8 cellular contexts compared by ENCODE assay signal in the genomic region with DNA sequence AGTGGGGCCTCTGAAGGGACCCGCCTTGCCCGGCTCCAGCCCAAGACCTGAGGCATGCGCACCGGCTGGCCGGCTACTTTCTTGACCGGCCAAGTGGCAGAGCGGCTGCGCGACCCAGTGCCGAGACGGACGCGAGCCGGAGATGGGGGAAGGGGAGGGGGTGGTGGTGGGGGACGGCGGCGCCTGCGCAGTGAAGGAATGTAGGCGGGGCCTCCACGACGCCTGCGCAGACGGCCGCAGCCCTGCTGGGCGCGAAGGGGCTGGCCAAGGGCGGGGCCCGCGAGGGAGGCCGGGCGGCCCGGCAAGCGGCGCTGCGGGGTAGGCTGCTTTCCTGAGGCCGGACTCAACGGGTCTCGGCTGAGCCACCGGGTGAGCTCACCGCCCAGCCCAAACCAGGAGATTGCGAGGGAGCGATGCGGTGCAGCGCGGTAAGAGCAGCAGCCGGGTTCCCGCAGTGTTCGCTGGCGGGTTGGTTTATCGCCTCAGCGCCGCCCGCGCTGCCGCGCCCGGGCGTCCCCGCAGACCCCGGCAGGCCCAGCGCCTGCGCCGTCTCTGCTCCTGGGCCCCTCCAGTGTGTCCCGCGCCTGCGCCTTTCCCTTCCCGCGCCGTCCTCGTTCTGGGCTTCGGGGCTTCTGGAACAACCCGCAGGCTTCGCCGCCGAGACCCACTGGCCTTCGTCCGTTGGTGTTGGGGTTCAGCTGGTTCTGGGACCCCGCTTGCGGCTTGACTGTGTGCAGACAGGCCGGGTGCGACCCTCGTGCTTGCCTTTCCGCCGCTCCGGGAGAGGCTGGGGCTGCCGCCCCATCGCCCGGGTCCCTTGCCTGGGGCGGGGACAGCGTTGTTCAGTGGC. TPM values are rescaled to one million over a fixed set of nuclear protein-coding genes. Genes with fewer than 3 reads are reported as not detected.
DNase-seq lines count a peak whose midpoint lies in the region; ATAC-seq and TF ChIP-seq lines count a peak whose summit lies in the region.

TSS of gene SPECC1L (plus strand) at position 276 of the 850 bp plus-strand sequence. CDS start 31,401 bp downstream, outside the sequence.

- TF ChIP-seq CTCF in DOHH2 (IDR thresholded peaks at IDR 0.05; ENCODE audit: low read depth, low read length, poor library complexity, severe bottlenecking), result no peak

- peak within 1 kb of the TSS; percentile 69 for H3K27ac ChIP-seq in DOHH2 (ENCODE audit: low read depth, low read length)
- peak within 1 kb of the TSS; percentile 61 for H3K27ac ChIP-seq in GM23248
- H3K27ac ChIP-seq in Karpas-422 (ENCODE audit: low read length), result peak within 1 kb of the TSS; percentile 79

- 1% methylated on average over 46 to 76 of the region's 90 CpGs for WGBS in GM23248 (ENCODE audit: low coverage in 1 of 2, low lambda C conversion rate in 2 of 2, missing lambda C conversion rate in 2 of 2), 2 experiments

- DNase-seq in GM23248, result peak; percentile 97
- DNase-seq in Karpas-422, result peak; percentile 96
- peak; percentile 84 for DNase-seq in RPMI7951 (ENCODE audit: low read depth)
- DNase-seq in activated T-helper 1 cell treated with anti-CD3 and anti-CD28 coated beads, Interleukin-12 subunit alpha, Interleukin-12 subunit beta, Interleukin-2, Interleukin-4 antibody, amounts not matched to agents 30 ng/mL and 10 ng/mL and 1 ng/mL, durations not matched to agents 14 hours and 24 hours and 36 hours (ENCODE audit: low spot score), result peak; percentile 92
- DNase-seq in fibroblast of gingiva (ENCODE audit: low read depth), result peak; percentile 91
- DNase-seq in naive thymus-derived CD8-positive, alpha-beta T cell, result peak; percentile 82 to 96 (median 92)
- DNase-seq in stimulated activated naive B cell treated with anti-CD40 and anti-IgM and Interleukin-4, amounts not matched to agents 10 μg/mL and 1 μg/mL and 100 μg/mL, for 72 hours, result peak; percentile 89

- H3K27me3 ChIP-seq in DOHH2 (ENCODE audit: control insufficient read depth, low read length), result no peaks in the 10 kb centered on the region
- no peaks in the 10 kb centered on the region for H3K27me3 ChIP-seq in GM23248 (replicated peaks; ENCODE audit: insufficient read depth)
- no peaks in the 10 kb centered on the region for H3K27me3 ChIP-seq in Karpas-422 (ENCODE audit: low read length)

- peaks cover 4% of the 10 kb centered on the region for H3K36me3 Mint-ChIP-seq in activated T-helper 1 cell treated with anti-CD3 and anti-CD28 coated beads, Interleukin-12 subunit alpha, Interleukin-12 subunit beta, Interleukin-2, Interleukin-4 antibody, amounts not matched to agents 30 ng/mL and 10 ng/mL and 1 ng/mL, durations not matched to agents 14 hours and 24 hours and 36 hours (ENCODE audit: low read depth)
- peaks cover 0 to 4% (median 0%) of the 10 kb centered on the region in 3 donors for H3K36me3 Mint-ChIP-seq in naive thymus-derived CD8-positive, alpha-beta T cell
- peaks cover 4 to 6% of the 10 kb centered on the region in 2 donors for H3K36me3 Mint-ChIP-seq in stimulated activated naive B cell treated with anti-CD40 and anti-IgM and Interleukin-4, amounts not matched to agents 10 μg/mL and 1 μg/mL and 100 μg/mL, for 72 hours

- in situ Hi-C loops in GM23248 (cut with MboI), result no loop called here

- H3K4me3 ChIP-seq in DOHH2 (ENCODE audit: low read length), result peak within 1 kb of the TSS; percentile 88
- peak within 1 kb of the TSS; percentile 78 for H3K4me3 ChIP-seq in GM23248
- H3K4me3 ChIP-seq in Karpas-422 (ENCODE audit: low read length), result peak within 1 kb of the TSS; percentile 96

- H4K20me1 ChIP-seq in DOHH2 (ENCODE audit: control insufficient read depth, insufficient read depth, low read depth, low read length), result peaks cover 6% of the 10 kb centered on the region; the same call in 1 of the 2 replicates
- H4K20me1 ChIP-seq in GM23248 (ENCODE audit: insufficient read depth), result 0 out of 2 replicates have a peak, but pooled peaks cover 4% of the 10 kb centered on the region
- peaks cover 20% of the 10 kb centered on the region for H4K20me1 ChIP-seq in Karpas-422 (ENCODE audit: insufficient read depth, low read depth, low read length)

- peaks cover 35% of the 10 kb centered on the region for H3K4me1 Mint-ChIP-seq in activated T-helper 1 cell treated with anti-CD3 and anti-CD28 coated beads, Interleukin-12 subunit alpha, Interleukin-12 subunit beta, Interleukin-2, Interleukin-4 antibody, amounts not matched to agents 30 ng/mL and 10 ng/mL and 1 ng/mL, durations not matched to agents 14 hours and 24 hours and 36 hours (ENCODE audit: low read depth)
- H3K4me1 Mint-ChIP-seq in naive thymus-derived CD8-positive, alpha-beta T cell, result peaks cover 6 to 44% (median 35%) of the 10 kb centered on the region in 4 donors
- H3K4me1 Mint-ChIP-seq in stimulated activated naive B cell treated with anti-CD40 and anti-IgM and Interleukin-4, amounts not matched to agents 10 μg/mL and 1 μg/mL and 100 μg/mL, for 72 hours, result peaks cover 17 to 48% of the 10 kb centered on the region in 2 donors

- peak within 1 kb of the TSS; percentile 82 for H3K27ac Mint-ChIP-seq in activated T-helper 1 cell treated with anti-CD3 and anti-CD28 coated beads, Interleukin-12 subunit alpha, Interleukin-12 subunit beta, Interleukin-2, Interleukin-4 antibody, amounts not matched to agents 30 ng/mL and 10 ng/mL and 1 ng/mL, durations not matched to agents 14 hours and 24 hours and 36 hours
- peak within 1 kb of the TSS; percentile 67 to 95 (median 90) for H3K27ac Mint-ChIP-seq in naive thymus-derived CD8-positive, alpha-beta T cell
- H3K27ac Mint-ChIP-seq in stimulated activated naive B cell treated with anti-CD40 and anti-IgM and Interleukin-4, amounts not matched to agents 10 μg/mL and 1 μg/mL and 100 μg/mL, for 72 hours, result peak within 1 kb of the TSS; percentile 95

- H3K4me3 Mint-ChIP-seq in activated T-helper 1 cell treated with anti-CD3 and anti-CD28 coated beads, Interleukin-12 subunit alpha, Interleukin-12 subunit beta, Interleukin-2, Interleukin-4 antibody, amounts not matched to agents 30 ng/mL and 10 ng/mL and 1 ng/mL, durations not matched to agents 14 hours and 24 hours and 36 hours, result peak within 1 kb of the TSS; percentile 85
- peak within 1 kb of the TSS; percentile 84 to 95 (median 90) for H3K4me3 Mint-ChIP-seq in naive thymus-derived CD8-positive, alpha-beta T cell
- peak within 1 kb of the TSS; percentile 93 to 98 for H3K4me3 Mint-ChIP-seq in stimulated activated naive B cell treated with anti-CD40 and anti-IgM and Interleukin-4, amounts not matched to agents 10 μg/mL and 1 μg/mL and 100 μg/mL, for 72 hours

- H3K36me3 ChIP-seq in DOHH2 (ENCODE audit: control insufficient read depth, low read length), result peaks cover 13% of the 10 kb centered on the region
- no peaks in the 10 kb centered on the region for H3K36me3 ChIP-seq in GM23248 (ENCODE audit: low read depth)
- no peaks in the 10 kb centered on the region for H3K36me3 ChIP-seq in Karpas-422 (ENCODE audit: insufficient read depth, low read length)

- POLR2A ChIA-PET in naive thymus-derived CD8-positive, alpha-beta T cell (lab: Charles Lee), result interaction anchor here (1.0 to 1.3 kb wide), 4 partner anchors 17 to 575 kb away, joined by 3 to 6 read pairs (median 3); partner anchors contain the start of gene ADORA2A

- H3K9me3 ChIP-seq in DOHH2 (ENCODE audit: control insufficient read depth, insufficient read depth, low read length), result no peaks in the 10 kb centered on the region
- H3K9me3 ChIP-seq in GM23248 (ENCODE audit: low read depth), result no peaks in the 10 kb centered on the region
- no peaks in the 10 kb centered on the region for H3K9me3 ChIP-seq in Karpas-422 (ENCODE audit: low read length)

- H3K4me2 ChIP-seq in DOHH2 (ENCODE audit: low read length) (peak within 1 kb of the TSS; percentile 67), GM23248 (ENCODE audit: unreplicated experiment) (peak within 1 kb of the TSS; percentile 99), Karpas-422 (ENCODE audit: low read depth, low read length, poor library complexity, severe bottlenecking) (peak within 1 kb of the TSS; percentile 98)

- H3K79me2 ChIP-seq in DOHH2 (ENCODE audit: control insufficient read depth, low read length) (peaks cover 51% of the 10 kb centered on the region), GM23248 (ENCODE audit: insufficient read depth) (peaks cover 48% of the 10 kb centered on the region), Karpas-422 (ENCODE audit: low read length) (peaks cover 51% of the 10 kb centered on the region)

- H3K9me2 ChIP-seq in DOHH2 (replicated peaks; ENCODE audit: control insufficient read depth, low read length) (no peaks in the 10 kb centered on the region), GM23248 (ENCODE audit: insufficient read depth) (no peaks in the 10 kb centered on the region), Karpas-422 (replicated peaks; ENCODE audit: insufficient read depth, low read length) (no peaks in the 10 kb centered on the region)

- peak within 1 kb of the TSS; percentile 78 for H2AFZ ChIP-seq in GM23248
- H2AFZ ChIP-seq in Karpas-422 (ENCODE audit: low read length), result peak within 1 kb of the TSS; percentile 97; the same call in 1 of the 2 replicates

- peak; percentile 90 to 91 for ATAC-seq in naive thymus-derived CD8-positive, alpha-beta T cell
- peak; percentile 90 to 93 for ATAC-seq in stimulated activated naive B cell treated with anti-CD40 and anti-IgM and Interleukin-4, amounts not matched to agents 10 μg/mL and 1 μg/mL and 100 μg/mL, for 72 hours (replicated peaks)

- H3F3A ChIP-seq in DOHH2 (ENCODE audit: control insufficient read depth, insufficient read depth) (peaks cover 12% of the 10 kb centered on the region), GM23248 (ENCODE audit: insufficient read depth) (0 out of 2 replicates have a peak, but pooled peaks cover 10% of the 10 kb centered on the region)

- H3K4me1 ChIP-seq in DOHH2 (ENCODE audit: control insufficient read depth, low read length), result peaks cover 40% of the 10 kb centered on the region
- peaks cover 19% of the 10 kb centered on the region for H3K4me1 ChIP-seq in GM23248 (ENCODE audit: insufficient read depth)
- peaks cover 37% of the 10 kb centered on the region for H3K4me1 ChIP-seq in Karpas-422 (ENCODE audit: low read length)

- H3K27me3 Mint-ChIP-seq in activated T-helper 1 cell treated with anti-CD3 and anti-CD28 coated beads, Interleukin-12 subunit alpha, Interleukin-12 subunit beta, Interleukin-2, Interleukin-4 antibody, amounts not matched to agents 30 ng/mL and 10 ng/mL and 1 ng/mL, durations not matched to agents 14 hours and 24 hours and 36 hours (ENCODE audit: insufficient read depth), result no peaks in the 10 kb centered on the region
- no peaks in the 10 kb centered on the region for H3K27me3 Mint-ChIP-seq in naive thymus-derived CD8-positive, alpha-beta T cell
- H3K27me3 Mint-ChIP-seq in stimulated activated naive B cell treated with anti-CD40 and anti-IgM and Interleukin-4, amounts not matched to agents 10 μg/mL and 1 μg/mL and 100 μg/mL, for 72 hours, result no peaks in the 10 kb centered on the region

- intact Hi-C loops in activated T-helper 1 cell treated with anti-CD3 and anti-CD28 coated beads, Interleukin-12 subunit alpha, Interleukin-12 subunit beta, Interleukin-2, Interleukin-4 antibody, amounts not matched to agents 30 ng/mL and 10 ng/mL and 1 ng/mL, durations not matched to agents 14 hours and 24 hours and 36 hours (cut with micrococcal nuclease), result loop anchor here (1.0 to 10.0 kb wide), 4 partner anchors 164 to 358 kb away; partner anchors contain the start of genes CABIN1, GUCD1 and SNRPD3

- H3K9ac ChIP-seq in GM23248, result peak within 1 kb of the TSS; percentile 92
- peak within 1 kb of the TSS; percentile 99 for H3K9ac ChIP-seq in Karpas-422 (ENCODE audit: low read length)

- no peaks in the 10 kb centered on the region for H3K9me3 Mint-ChIP-seq in activated T-helper 1 cell treated with anti-CD3 and anti-CD28 coated beads, Interleukin-12 subunit alpha, Interleukin-12 subunit beta, Interleukin-2, Interleukin-4 antibody, amounts not matched to agents 30 ng/mL and 10 ng/mL and 1 ng/mL, durations not matched to agents 14 hours and 24 hours and 36 hours
- no peaks in the 10 kb centered on the region for H3K9me3 Mint-ChIP-seq in naive thymus-derived CD8-positive, alpha-beta T cell
- H3K9me3 Mint-ChIP-seq in stimulated activated naive B cell treated with anti-CD40 and anti-IgM and Interleukin-4, amounts not matched to agents 10 μg/mL and 1 μg/mL and 100 μg/mL, for 72 hours, result no peaks in the 10 kb centered on the region

RNA-seq across cellular contexts. Expression of gene SPECC1L, which starts in this region (rescaled TPM):
- total RNA-seq in GM23248 (2014; rRNA removed; shearing (Covaris generic)), result 34.0 and 39.1 TPM in 2 replicates
- polyA plus RNA-seq in GM23248 (2016; fragmentation: Nextera tagmentation; extraction: Ambion mirVana), result 21.1 and 23.9 TPM in 2 replicates
- 33.7 and 35.1 TPM in 2 replicates for total RNA-seq in Karpas-422 (2014; rRNA removed; shearing (Covaris generic); ENCODE audit: low replicate concordance)
- total RNA-seq in RPMI7951 (2014; rRNA removed; shearing (Covaris generic)), result 12.6 and 14.0 TPM in 2 replicates
- total RNA-seq in activated T-helper 1 cell treated with anti-CD3 and anti-CD28 coated beads, Interleukin-12 subunit alpha, Interleukin-12 subunit beta, Interleukin-2, Interleukin-4 antibody, amounts not matched to agents 30 ng/mL and 10 ng/mL and 1 ng/mL, durations not matched to agents 14 hours and 24 hours and 36 hours, result 40.3 and 40.4 TPM in 2 replicates
- total RNA-seq in naive thymus-derived CD8-positive, alpha-beta T cell, result 10 to 100 TPM; 67.6 to 71.4 TPM
- 10 to 100 TPM in 1 of 3 donors, 1 to 10 TPM in 2; 6.6 to 16.6 (median 8.0) TPM for polyA plus RNA-seq in naive thymus-derived CD8-positive, alpha-beta T cell

Comparison
In these comparisons a context has a peak if more than half of its experiments do, and no peak if none do; other contexts are left out.
1. Peak in every context shown above with its lines: DNase-seq, ATAC-seq, H3K4me3 ChIP-seq and H3K27ac ChIP-seq.